In the genomic region with DNA sequence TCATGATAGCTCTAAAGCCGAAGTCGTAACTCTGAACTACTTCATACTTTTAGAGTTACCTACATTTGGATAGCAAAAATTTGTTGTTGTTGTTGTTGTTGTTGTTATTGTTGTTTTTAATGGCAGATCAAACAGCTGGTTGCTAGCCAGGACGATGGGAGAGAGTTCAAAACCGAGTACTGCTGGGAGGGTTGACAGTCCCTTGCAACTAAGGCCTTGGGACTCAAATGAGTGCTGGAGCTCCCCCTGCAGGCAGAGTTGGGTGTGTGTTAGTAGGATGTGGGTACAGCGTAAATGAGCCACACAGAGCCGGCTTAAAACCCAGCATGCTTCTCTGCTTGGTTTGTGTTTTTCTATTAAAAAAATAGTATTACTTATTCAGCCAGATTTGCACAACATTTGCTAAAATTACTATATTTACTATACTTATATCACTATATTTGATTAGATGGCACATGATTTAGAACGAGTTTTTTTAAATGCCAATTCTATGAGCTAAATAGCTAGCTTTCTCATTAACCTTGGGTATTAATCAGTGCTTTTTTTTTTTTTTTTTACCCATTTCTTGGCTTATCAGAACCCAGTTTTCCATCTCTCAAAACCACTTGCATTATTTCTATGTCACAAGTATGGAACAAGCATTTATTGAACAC, we compare ENCODE assay signal across 8 cellular contexts.
DNase-seq lines count a peak whose midpoint lies in the region; ATAC-seq and TF ChIP-seq lines count a peak whose summit lies in the region.

No MANE protein-coding gene starts in this region.

- TF ChIP-seq POLR2A in sigmoid colon (IDR thresholded peaks at IDR 0.05): no peak

- no peaks in the 10 kb centered on the region for H3K36me3 Mint-ChIP-seq in T-helper 17 cell (ENCODE audit: low read depth)

- 35 to 40% methylated on average over 7 of the region's 7 CpGs for WGBS in sigmoid colon, 2 donors

- H3K27ac Mint-ChIP-seq in T-helper 17 cell: no peak overlapping the region

- no peaks in the 10 kb centered on the region for H3K27me3 Mint-ChIP-seq in T-helper 17 cell

- DNase-seq in GM13976 (ENCODE audit: low spot score) (peak; percentile 71), NCI-H1694 treated with DMSO at 0.1 percent for 48 hours (lab: John Stamatoyannopoulos, UW) (peak; percentile 90), T-helper 17 cell (peak; percentile 61 to 78 (median 62)), amygdala (lab: John Stamatoyannopoulos, UW) (peak in 54 of 56 donors; percentile 1 to 92 (median 58)), right atrium auricular region (ENCODE audit: low spot score) (peak; percentile 90), sigmoid colon (peak; percentile 94)

- H3K9me3 ChIP-seq in T-helper 17 cell (ENCODE audit: control insufficient read depth, low read length, poor library complexity, severe bottlenecking) (no peaks in the 10 kb centered on the region), right atrium auricular region (no peaks in the 10 kb centered on the region), sigmoid colon (no peaks in the 10 kb centered on the region)

- H3K4me3 ChIP-seq in right atrium auricular region: no peak overlapping the region
- no peak overlapping the region for H3K4me3 ChIP-seq in sigmoid colon

- H3K27ac ChIP-seq in right atrium auricular region (no peak overlapping the region), sigmoid colon (no peak overlapping the region)

- H3K27me3 ChIP-seq in right atrium auricular region (no peaks in the 10 kb centered on the region), sigmoid colon (no peaks in the 10 kb centered on the region)

- intact Hi-C loops in sigmoid colon (cut with DNase I): loop anchor here (1.0 to 5.0 kb wide), 3 partner anchors 191 to 448 kb away; no protein-coding TSS in a partner anchor

- peaks cover 3% of the 10 kb centered on the region for H3K4me1 Mint-ChIP-seq in T-helper 17 cell

- TF ChIP-seq CTCF in GM13976 (IDR thresholded peaks at IDR 0.05; ENCODE audit: borderline replicate concordance, control extremely low read depth, extremely low read depth, insufficient read depth, missing control alignments): peak; percentile 91
- TF ChIP-seq CTCF in right atrium auricular region (IDR thresholded peaks at IDR 0.05): peak; percentile 66 to 88
- TF ChIP-seq CTCF in sigmoid colon (IDR thresholded peaks at IDR 0.05): peak; percentile 81 to 85 (median 84)

- no peak for TF ChIP-seq EP300 in sigmoid colon (IDR thresholded peaks at IDR 0.05)

- H3K36me3 ChIP-seq in right atrium auricular region: no peaks in the 10 kb centered on the region
- no peaks in the 10 kb centered on the region for H3K36me3 ChIP-seq in sigmoid colon

- ATAC-seq in HG02870 (IDR thresholded peaks at IDR 0.05; ENCODE audit: unreplicated experiment) (peak; percentile 86), T-helper 17 cell (peak; percentile 100), HG02840 (IDR thresholded peaks at IDR 0.05; ENCODE audit: low FRiP score, unreplicated experiment) (no peak)

- in situ Hi-C loops in GM13976 (cut with MboI; ENCODE audit: low sequenced_read_pairs, unreplicated experiment): no loop called here

- no peaks in the 10 kb centered on the region for H3K4me1 ChIP-seq in right atrium auricular region
- H3K4me1 ChIP-seq in sigmoid colon: no peaks in the 10 kb centered on the region

- no peak overlapping the region for H3K4me3 Mint-ChIP-seq in T-helper 17 cell
